Comparison of ENCODE assay signal across 22 cellular contexts in the genomic region with DNA sequence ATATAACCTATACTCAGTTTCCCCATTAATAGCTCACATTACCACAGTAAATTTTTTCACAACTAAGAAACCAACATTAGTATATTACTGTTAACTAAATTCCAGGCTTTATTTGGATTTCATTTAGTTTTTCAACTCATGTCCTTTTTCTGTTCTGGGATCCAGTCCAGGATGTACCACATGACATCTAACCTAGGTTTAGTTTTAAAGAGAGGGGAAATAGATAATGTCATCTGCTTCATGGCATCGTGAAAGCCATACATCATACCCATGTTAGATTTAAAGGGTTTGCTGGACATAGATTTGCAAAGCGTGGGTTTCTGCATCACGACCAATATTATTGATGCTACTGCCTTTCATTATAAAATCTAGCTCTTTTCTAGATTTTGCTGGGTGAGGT. TPM values are rescaled to one million over a fixed set of nuclear protein-coding genes. Genes with fewer than 3 reads are reported as not detected.
DNase-seq lines count a peak whose midpoint lies in the region; ATAC-seq and TF ChIP-seq lines count a peak whose summit lies in the region.
"Had no signal": no experiment of that assay in that cellular context is flagged by ENCODE, and none has a peak within 500 bp of the region (broad histone marks: within the 10 kb centered on the region; RNA-seq: fewer than 3 reads in every experiment).

No MANE protein-coding gene starts in this region.

- peaks cover 49 to 55% of the 10 kb centered on the region in 2 donors for H3K36me3 Mint-ChIP-seq in CD14-positive monocyte
- H3K36me3 Mint-ChIP-seq: stimulated activated effector memory CD8-positive, alpha-beta T cell treated with anti-CD3 and anti-CD28 coated beads, Interleukin-12 subunit alpha, Interleukin-12 subunit beta, amount 100 ng/mL, for 72 hours had no signal

- H3K79me2 ChIP-seq in PC-3 (ENCODE audit: low read length), result no peaks in the 10 kb centered on the region

- DNase-seq in CD14-positive monocyte (ENCODE audit: low spot score) (no peak), PC-3 (no peak), cardiac fibroblast (ENCODE audit: low read depth in 2 of 2) (peak; percentile 31 to 35), iris pigment epithelial cell (ENCODE audit: low read depth) (peak; percentile 59), HT-29 (ENCODE audit: low spot score) (no peak), NCI-H1694 (lab: John Stamatoyannopoulos, UW) (no peak), NCI-H1105 (lab: John Stamatoyannopoulos, UW) (no peak), NCI-H2196 treated with DMSO at 0.1 percent for 48 hours (lab: John Stamatoyannopoulos, UW; ENCODE audit: unreplicated experiment) (no peak)
- DNase-seq: activated naive CD4-positive, alpha-beta T cell treated with anti-CD3 and anti-CD28 coated beads, Interleukin-2, amount 50 U/mL, for 16 hours; activated T-cell treated with anti-CD3 and anti-CD28 coated beads, Interleukin-2, amount 50 U/mL, for 48 hours; body of pancreas; cortex of kidney; hippocampal formation; lower lobe of right lung; NCI-H1417 treated with DMSO at 0.1 percent for 48 hours; psoas muscle; stimulated activated CD4-positive, alpha-beta T cell treated with anti-CD3 and anti-CD28 coated beads, Interleukin-2, amount 100 ng/mL, for 24 hours; uterus had no signal

- TF ChIP-seq CTCF in CD14-positive monocyte (IDR thresholded peaks at IDR 0.05) (no peak), PC-3 (conservative IDR thresholded peaks at IDR 0.05; ENCODE audit: low read depth, low read length) (no peak), cardiac fibroblast (IDR thresholded peaks at IDR 0.05; ENCODE audit: low read depth, low read length) (no peak)

- peak overlapping the region; percentile 74; the same call in 1 of the 2 replicates for H3K4me2 ChIP-seq in PC-3 (ENCODE audit: low read length)

- peaks cover 33% of the 10 kb centered on the region for H3K4me1 Mint-ChIP-seq in CD14-positive monocyte

- peaks cover 14% of the 10 kb centered on the region for H3K4me1 ChIP-seq in PC-3 (ENCODE audit: insufficient read depth, low read length)
- H3K4me1 ChIP-seq: body of pancreas, psoas muscle, uterus had no signal

- no peaks in the 10 kb centered on the region for H3K9me2 ChIP-seq in PC-3 (replicated peaks; ENCODE audit: low read length)

- POLR2A ChIA-PET in PC-3 (lab: Charles Lee; ENCODE audit: unreplicated experiment), result no interaction called here

- no peaks in the 10 kb centered on the region for H4K20me1 ChIP-seq in PC-3 (ENCODE audit: low read length)

- no peak overlapping the region for H3K4me3 Mint-ChIP-seq in CD14-positive monocyte
- H3K4me3 Mint-ChIP-seq: stimulated activated effector memory CD8-positive, alpha-beta T cell treated with anti-CD3 and anti-CD28 coated beads, Interleukin-12 subunit alpha, Interleukin-12 subunit beta, amount 100 ng/mL, for 72 hours had no signal

- CTCF ChIA-PET in PC-3 (lab: Charles Lee), result no interaction called here

- H3K36me3 ChIP-seq in PC-3 (ENCODE audit: low read depth, low read length), result no peaks in the 10 kb centered on the region
- H3K36me3 ChIP-seq: uterus had no signal

- no peaks in the 10 kb centered on the region for H3K27me3 Mint-ChIP-seq in CD14-positive monocyte (ENCODE audit: low read depth in 3 of 3)

- H3K27ac Mint-ChIP-seq in CD14-positive monocyte, result peak overlapping the region in 6 of 7 donors; percentile 62 to 91 (median 85)
- H3K27ac Mint-ChIP-seq: stimulated activated effector memory CD8-positive, alpha-beta T cell treated with anti-CD3 and anti-CD28 coated beads, Interleukin-12 subunit alpha, Interleukin-12 subunit beta, amount 100 ng/mL, for 72 hours had no signal

- peaks cover 0 to 6% (median 5%) of the 10 kb centered on the region in 7 donors for H3K9me3 Mint-ChIP-seq in CD14-positive monocyte
- H3K9me3 Mint-ChIP-seq: stimulated activated effector memory CD8-positive, alpha-beta T cell treated with anti-CD3 and anti-CD28 coated beads, Interleukin-12 subunit alpha, Interleukin-12 subunit beta, amount 100 ng/mL, for 72 hours had no signal

- no TSS peak for BruUV-seq in PC-3 (replicated peaks; lab: Mats Ljungman, UMichigan)

- no peak for ATAC-seq in PC-3
- ATAC-seq: body of pancreas, Right ventricle myocardium inferior had no signal

- H3K4me3 ChIP-seq in PC-3 (ENCODE audit: low read length) (no peak overlapping the region), cardiac fibroblast (replicated peaks in 1 of 2; ENCODE audit: low read depth in 2 of 2, low read length in 2 of 2) (no peak overlapping the region)
- H3K4me3 ChIP-seq: body of pancreas, lower lobe of right lung, psoas muscle, suprapubic skin, uterus had no signal

- H3K9ac ChIP-seq in PC-3 (ENCODE audit: low read length), result peak overlapping the region; percentile 31; the same call in 1 of the 2 replicates

- no peaks in the 10 kb centered on the region for H3K27me3 ChIP-seq in PC-3 (ENCODE audit: low read length)
- H3K27me3 ChIP-seq: body of pancreas, suprapubic skin, uterus had no signal

- intact Hi-C loops in CD14-positive monocyte (cut with micrococcal nuclease), result loop anchor here in 1 of 2 donors (5.0 kb wide), 1 partner anchor 36 kb away; a partner anchor contains a TSS
- intact Hi-C loops in PC-3 (cut with micrococcal nuclease), result loop anchor here (5.0 kb wide), 1 partner anchor 56 kb away; no protein-coding TSS in a partner anchor

- no peak overlapping the region for H2AFZ ChIP-seq in PC-3 (ENCODE audit: low read length)

- H3K9me3 ChIP-seq in PC-3 (ENCODE audit: low read length), result no peaks in the 10 kb centered on the region
- H3K9me3 ChIP-seq: body of pancreas, lower lobe of right lung, psoas muscle, suprapubic skin, uterus had no signal

- H3K27ac ChIP-seq in PC-3 (ENCODE audit: low read length), result peak overlapping the region; percentile 79
- H3K27ac ChIP-seq: C4-2B, lower lobe of right lung, psoas muscle, suprapubic skin, uterus had no signal

- peaks cover 8% of the 10 kb centered on the region for H3F3A ChIP-seq in PC-3 (ENCODE audit: low read length, unreplicated experiment)

RNA-seq across cellular contexts. Expression of a gene that starts 33.2 kb away (rescaled TPM):
- 1 to 10 TPM; 3.5 to 8.8 TPM for polyA plus RNA-seq in CD14-positive monocyte
- total RNA-seq in PC-3 (2014; rRNA removed), result 28.8 and 30.0 TPM in 2 replicates
- 6.5 and 8.1 TPM in 2 replicates for total RNA-seq in HT-29 (2014; rRNA removed; shearing (Covaris generic))

RNA-seq across cellular contexts. Expression of a gene that starts 33.4 kb away (rescaled TPM):
- polyA plus RNA-seq in CD14-positive monocyte, result 10 to 100 TPM; 10.5 to 17.3 TPM
- 4.9 and 6.9 TPM in 2 replicates for total RNA-seq in PC-3 (2014; rRNA removed)
- 0.34 and 1.3 TPM in 2 replicates for total RNA-seq in HT-29 (2014; rRNA removed; shearing (Covaris generic))

RNA-seq across cellular contexts. Expression of a gene that starts 35.3 kb away (rescaled TPM):
- polyA plus RNA-seq in CD14-positive monocyte, result 10 to 100 TPM in 1 of 2 donors, 1 to 10 TPM in 1; 9.0 to 11.6 TPM
- total RNA-seq in PC-3 (2014; rRNA removed), result 11.6 and 13.4 TPM in 2 replicates
- total RNA-seq in HT-29 (2014; rRNA removed; shearing (Covaris generic)), result 6.1 and 10.5 TPM in 2 replicates

RNA-seq across cellular contexts. Expression of a gene that starts 59.8 kb away (rescaled TPM):
- 10 to 100 TPM; 52.9 to 54.0 TPM for polyA plus RNA-seq in CD14-positive monocyte
- 11.1 and 14.5 TPM in 2 replicates for total RNA-seq in PC-3 (2014; rRNA removed)
- 0.23 and 0.89 TPM in 2 replicates for total RNA-seq in HT-29 (2014; rRNA removed; shearing (Covaris generic))

Comparison
In these comparisons a context has a peak if more than half of its experiments do, and no peak if none do; other contexts are left out.
1. DNase-seq: peak in cardiac fibroblast (2 of 2) and iris pigment epithelial cell (single experiment); none in CD14-positive monocyte (single experiment), PC-3 (single experiment), HT-29 (single experiment), NCI-H1694 (single experiment), NCI-H1105 (single experiment) and NCI-H2196 treated with DMSO at 0.1 percent for 48 hours (single experiment).